ENCODE assay signal across 10 cellular contexts in the genomic region with DNA sequence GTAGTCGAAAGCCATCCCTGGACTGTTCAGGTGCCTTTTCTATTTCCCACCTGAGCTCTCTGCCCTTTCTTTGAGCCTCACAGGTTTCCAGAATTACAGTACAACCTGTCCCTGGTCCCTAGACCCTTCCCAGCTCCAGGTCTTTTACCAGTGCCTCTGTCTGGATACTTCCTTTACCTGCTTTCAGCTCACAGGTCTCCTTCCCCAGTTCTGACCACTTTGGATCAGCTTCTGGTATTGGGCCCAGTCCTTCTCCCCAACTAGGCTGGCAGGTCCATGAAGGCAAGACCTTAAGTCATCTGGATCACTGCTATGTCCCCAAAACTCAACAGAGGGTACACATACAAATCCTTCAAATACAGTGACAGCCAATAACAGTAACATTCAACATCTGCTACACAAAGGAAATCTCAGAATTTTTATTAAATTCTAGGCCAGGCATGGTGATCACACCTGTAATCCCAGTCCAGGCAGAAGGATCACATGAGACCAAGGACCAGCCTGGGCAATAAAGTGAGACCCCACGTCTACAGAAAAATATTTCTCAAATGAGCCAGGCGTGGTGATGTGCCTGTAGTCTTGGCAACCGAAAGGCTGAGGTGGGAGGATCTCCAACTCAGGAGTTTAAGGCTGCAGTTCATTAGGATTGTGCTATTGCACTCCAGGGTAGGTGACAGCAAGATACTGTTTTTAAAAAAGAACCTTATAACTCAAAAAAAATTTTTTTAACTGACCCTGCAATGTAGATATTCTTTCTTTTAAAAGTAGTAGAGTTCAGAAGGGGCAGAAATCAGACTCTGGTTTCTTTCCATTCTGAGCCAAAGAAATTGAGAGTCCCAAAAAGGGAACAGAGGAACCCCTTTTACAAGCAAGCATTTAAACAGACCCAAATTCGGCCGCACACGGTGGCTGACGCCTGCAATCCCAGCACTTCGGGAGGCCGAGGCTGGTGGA. TPM values are rescaled to one million over a fixed set of nuclear protein-coding genes. Genes with fewer than 3 reads are reported as not detected.
DNase-seq lines count a peak whose midpoint lies in the region; ATAC-seq, FAIRE-seq and TF ChIP-seq lines count a peak whose summit lies in the region.
"Had no signal": no experiment of that assay in that cellular context is flagged by ENCODE, and none has a peak within 500 bp of the region (broad histone marks: within the 10 kb centered on the region; RNA-seq: fewer than 3 reads in every experiment).

No MANE protein-coding gene starts in this region.

- H3K27ac ChIP-seq in astrocyte (ENCODE audit: low read depth, low read length) (peak overlapping the region; percentile 94), right lobe of liver (no peak overlapping the region)

- H3K36me3 ChIP-seq in astrocyte (ENCODE audit: insufficient read depth, low read length) (peaks cover 26% of the 10 kb centered on the region), right lobe of liver (peaks cover 0 to 31% (median 19%) of the 10 kb centered on the region in 4 donors)

- no peak for DNase-seq in activated naive CD4-positive, alpha-beta T cell treated with anti-CD3 and anti-CD28 coated beads, Interleukin-2, amount 10 ng/mL, durations not matched to agents 7 days and 5 days
- no peak for DNase-seq in activated naive CD4-positive, alpha-beta T cell treated with Interleukin-2 at 50 U/mL for 16 hours
- DNase-seq in astrocyte (ENCODE audit: low read depth) (no peak), right lobe of liver (no peak), type B pancreatic cell (ENCODE audit: extremely low spot score, unreplicated experiment) (no peak), head of caudate nucleus (no peak), GM19240 (ENCODE audit: insufficient read length, low spot score) (no peak)
- DNase-seq: central memory CD4-positive, alpha-beta T cell; Kasumi-1 had no signal

- H3K9me3 Mint-ChIP-seq in activated naive CD4-positive, alpha-beta T cell treated with anti-CD3 and anti-CD28 coated beads, Interleukin-2, amount 10 ng/mL, durations not matched to agents 7 days and 5 days: no peaks in the 10 kb centered on the region
- no peaks in the 10 kb centered on the region for H3K9me3 Mint-ChIP-seq in astrocyte (ENCODE audit: unreplicated experiment)
- H3K9me3 Mint-ChIP-seq in type B pancreatic cell: no peaks in the 10 kb centered on the region

- intact Hi-C loops in right lobe of liver (cut with DNase I): loop anchor here in 1 of 2 donors (10.0 kb wide), 1 partner anchor 100 kb away; a partner anchor contains a TSS
- intact Hi-C loops in head of caudate nucleus (cut with DNase I): loop anchor here (2.0 kb wide), 1 partner anchor 46 kb away; a partner anchor contains a TSS

- WGBS in right lobe of liver (ENCODE audit: insufficient coverage, low coverage, low lambda C conversion rate, missing lambda C conversion rate): 28% methylated on average over 7 of the region's 10 CpGs

- H3K4me3 ChIP-seq in astrocyte (ENCODE audit: insufficient read depth, low read depth, low read length) (peak overlapping the region; percentile 99), right lobe of liver (peak overlapping the region; percentile 92 to 98 (median 95))

- H3K9ac ChIP-seq in astrocyte (ENCODE audit: low read length): peak overlapping the region; percentile 99

- no peaks in the 10 kb centered on the region for H3K9me3 ChIP-seq in astrocyte (ENCODE audit: insufficient read depth, low read depth, low read length)
- H3K9me3 ChIP-seq in right lobe of liver: no peaks in the 10 kb centered on the region

- ATAC-seq in right lobe of liver (no peak), GM19463 (IDR thresholded peaks at IDR 0.05; ENCODE audit: unreplicated experiment) (no peak)

- H3K79me2 ChIP-seq in astrocyte (ENCODE audit: insufficient read depth, low read length): peaks cover 39% of the 10 kb centered on the region

- peaks cover 26% of the 10 kb centered on the region for H3K4me1 ChIP-seq in astrocyte (ENCODE audit: insufficient read depth, low read length)
- peaks cover 0 to 17% (median 4%) of the 10 kb centered on the region in 4 donors for H3K4me1 ChIP-seq in right lobe of liver

- H3K4me2 ChIP-seq in astrocyte (ENCODE audit: low read length): peak overlapping the region; percentile 88

- H2AFZ ChIP-seq in astrocyte (ENCODE audit: low read depth, low read length): no peak overlapping the region

- CTCF ChIA-PET in activated naive CD4-positive, alpha-beta T cell treated with anti-CD3 and anti-CD28 coated beads, Interleukin-2, amount 10 ng/mL, durations not matched to agents 7 days and 5 days (lab: Charles Lee): interaction anchor here (0.8 to 1.8 kb wide), 4 partner anchors 10 to 75 kb away, joined by 3 to 8 read pairs (median 4); a partner anchor contains a TSS

- peak overlapping the region; percentile 99 for H3K27ac Mint-ChIP-seq in activated naive CD4-positive, alpha-beta T cell treated with anti-CD3 and anti-CD28 coated beads, Interleukin-2, amount 10 ng/mL, durations not matched to agents 7 days and 5 days
- H3K27ac Mint-ChIP-seq in astrocyte (ENCODE audit: unreplicated experiment) (peak overlapping the region; percentile 89), type B pancreatic cell (peak overlapping the region; percentile 26)

- no peaks in the 10 kb centered on the region for H3K27me3 ChIP-seq in astrocyte (ENCODE audit: insufficient read depth, low read length)
- H3K27me3 ChIP-seq in right lobe of liver: no peaks in the 10 kb centered on the region

- peak overlapping the region; percentile 100 for H3K4me3 Mint-ChIP-seq in activated naive CD4-positive, alpha-beta T cell treated with anti-CD3 and anti-CD28 coated beads, Interleukin-2, amount 10 ng/mL, durations not matched to agents 7 days and 5 days
- H3K4me3 Mint-ChIP-seq in astrocyte (ENCODE audit: unreplicated experiment) (peak overlapping the region; percentile 100), type B pancreatic cell (peak overlapping the region; percentile 100)

- H3K36me3 Mint-ChIP-seq in activated naive CD4-positive, alpha-beta T cell treated with anti-CD3 and anti-CD28 coated beads, Interleukin-2, amount 10 ng/mL, durations not matched to agents 7 days and 5 days: peaks cover 37% of the 10 kb centered on the region
- H3K36me3 Mint-ChIP-seq in astrocyte (ENCODE audit: low read depth, unreplicated experiment) (peaks cover 14% of the 10 kb centered on the region), type B pancreatic cell (peaks cover 15% of the 10 kb centered on the region)

- no peak for TF ChIP-seq POLR2A in right lobe of liver (IDR thresholded peaks at IDR 0.05)

- no peak for TF ChIP-seq CTCF in astrocyte (IDR thresholded peaks at IDR 0.05; ENCODE audit: insufficient read depth, low read depth, low read length)
- no peak for TF ChIP-seq CTCF in right lobe of liver (IDR thresholded peaks at IDR 0.05)
- TF ChIP-seq CTCF in type B pancreatic cell (conservative IDR thresholded peaks at IDR 0.05): no peak

- no peak for FAIRE-seq in astrocyte (lab: Jason Lieb, UNC)

- peaks cover 29% of the 10 kb centered on the region for H4K20me1 ChIP-seq in astrocyte (ENCODE audit: insufficient read depth, low read length)

- H3K4me1 Mint-ChIP-seq in activated naive CD4-positive, alpha-beta T cell treated with anti-CD3 and anti-CD28 coated beads, Interleukin-2, amount 10 ng/mL, durations not matched to agents 7 days and 5 days: peaks cover 57% of the 10 kb centered on the region
- peaks cover 24% of the 10 kb centered on the region for H3K4me1 Mint-ChIP-seq in astrocyte (ENCODE audit: low read depth, unreplicated experiment)
- H3K4me1 Mint-ChIP-seq in type B pancreatic cell (ENCODE audit: unreplicated experiment): peaks cover 23% of the 10 kb centered on the region

- peaks cover 18% of the 10 kb centered on the region for H3K27me3 Mint-ChIP-seq in activated naive CD4-positive, alpha-beta T cell treated with anti-CD3 and anti-CD28 coated beads, Interleukin-2, amount 10 ng/mL, durations not matched to agents 7 days and 5 days
- H3K27me3 Mint-ChIP-seq in astrocyte (ENCODE audit: low read depth, unreplicated experiment): no peaks in the 10 kb centered on the region
- peaks cover 8% of the 10 kb centered on the region for H3K27me3 Mint-ChIP-seq in type B pancreatic cell

RNA-seq across cellular contexts. Expression of a gene that starts 1.3 kb away (rescaled TPM):
- 1,194 and 1,329 TPM in 2 replicates for total RNA-seq in astrocyte
- total RNA-seq in right lobe of liver: 100 to 1,000 TPM; 448 to 643 (median 568) TPM
- total RNA-seq in type B pancreatic cell (ENCODE audit: low replicate concordance): 2,174 and 2,175 TPM in 2 replicates

RNA-seq across cellular contexts. Expression of a gene that starts 11.0 kb away (rescaled TPM):
- total RNA-seq in astrocyte: 163 and 171 TPM in 2 replicates
- total RNA-seq in right lobe of liver: 10 to 100 TPM; 42.3 to 60.8 (median 54.7) TPM
- total RNA-seq in type B pancreatic cell (ENCODE audit: low replicate concordance): 142 and 144 TPM in 2 replicates

RNA-seq across cellular contexts. Expression of a gene that starts 21.9 kb away (rescaled TPM):
- total RNA-seq in astrocyte (101 and 102 TPM in 2 replicates), right lobe of liver (10 to 100 TPM in 1 of 6 experiments, 1 to 10 TPM in 5; 1.6 to 15.0 (median 6.3) TPM), type B pancreatic cell (ENCODE audit: low replicate concordance) (32.9 and 86.7 TPM in 2 replicates)

RNA-seq across cellular contexts. Expression of a gene that starts 27.8 kb away (rescaled TPM):
- 21.6 and 28.0 TPM in 2 replicates for total RNA-seq in astrocyte
- 100 to 1,000 TPM in 3 of 6 experiments, 10 to 100 TPM in 3; 28.3 to 156 (median 91.7) TPM for total RNA-seq in right lobe of liver
- total RNA-seq in type B pancreatic cell (ENCODE audit: low replicate concordance): 36.0 and 101 TPM in 2 replicates

RNA-seq across cellular contexts. Expression of a gene that starts 43.2 kb away (rescaled TPM):
- total RNA-seq in astrocyte (27.0 and 29.9 TPM in 2 replicates), right lobe of liver (10 to 100 TPM; 19.4 to 38.1 (median 24.1) TPM), type B pancreatic cell (ENCODE audit: low replicate concordance) (37.3 and 40.8 TPM in 2 replicates)

Comparison
In these comparisons a context has a peak if more than half of its experiments do, and no peak if none do; other contexts are left out.
1. H3K27ac Mint-ChIP-seq: peak in every context shown above with its lines; median percentile 99 in activated naive CD4-positive, alpha-beta T cell treated with anti-CD3 and anti-CD28 coated beads, Interleukin-2, amount 10 ng/mL, durations not matched to agents 7 days and 5 days; 89 in astrocyte; 26 in type B pancreatic cell.